ENCODE assay signal across 17 cellular contexts in genomic region chr3:113270786-113271185, GRCh38. TPM values are rescaled to one million over a fixed set of nuclear protein-coding genes. Genes with fewer than 3 reads are reported as not detected.
A peak's percentile ranks its signal among the peaks of the same experiment; 100 is the strongest.
DNase-seq lines count a peak whose midpoint lies in the region; ATAC-seq, FAIRE-seq and TF ChIP-seq lines count a peak whose summit lies in the region.
"Had no signal": no experiment of that assay in that cellular context is flagged by ENCODE, and none has a peak within 500 bp of the region (broad histone marks: within the 10 kb centered on the region; RNA-seq: fewer than 3 reads in every experiment).

No MANE protein-coding gene starts in this region.

- H3K4me1 ChIP-seq in H1 (replicated peaks in 1 of 4; ENCODE audit: control insufficient read depth in 3 of 4, insufficient read depth in 4 of 4, low read length in 3 of 4) (peaks cover under 1 to 7% (median 3%) of the 10 kb centered on the region in 4 experiments; a peak in 5 of 7 replicates), gastroesophageal sphincter (peaks cover 3 to 76% (median 11%) of the 10 kb centered on the region in 3 donors), suprapubic skin (peaks cover 55% of the 10 kb centered on the region)
- H3K4me1 ChIP-seq: A549 had no signal

- no peak for ATAC-seq in gastroesophageal sphincter
- ATAC-seq in GM21825 (IDR thresholded peaks at IDR 0.05; ENCODE audit: unreplicated experiment): no peak

- no peaks in the 10 kb centered on the region; a peak in 2 of 8 replicates for H3K36me3 ChIP-seq in H1 (ENCODE audit: control insufficient read depth in 2 of 4, insufficient read depth in 4 of 4, low read length in 3 of 4)
- peaks cover 0 to 82% of the 10 kb centered on the region in 2 donors for H3K36me3 ChIP-seq in gastroesophageal sphincter
- H3K36me3 ChIP-seq in suprapubic skin: peaks cover 73% of the 10 kb centered on the region
- H3K36me3 ChIP-seq: HAP-1 had no signal

- peaks cover 7% of the 10 kb centered on the region for H3K27me3 Mint-ChIP-seq in nephron progenitor cell (ENCODE audit: low read depth, poor library complexity)
- H3K27me3 Mint-ChIP-seq: B cell had no signal

- DNase-seq in H1 (ENCODE audit: low read depth in 1 of 2, low spot score in 2 of 2) (no peak), nephron progenitor cell (no peak), suprapubic skin (ENCODE audit: low spot score in 2 of 2) (no peak), cortex of kidney (lab: John Stamatoyannopoulos, UW) (no peak)
- no peak for DNase-seq in activated CD4-positive, alpha-beta T cell treated with anti-CD3 and anti-CD28 coated beads, Interleukin-2, amount 50 U/mL, for 4 hours
- DNase-seq: GDM1, Kasumi-1, NCI-H2081 treated with DMSO at 0.1 percent for 48 hours, NCI-H524 treated with DMSO at 0.1 percent for 48 hours, Peyer's patch had no signal

- no peak overlapping the region for H3K9ac ChIP-seq in H1 (replicated peaks in 1 of 4; ENCODE audit: extremely low read depth in 1 of 4, low read depth in 3 of 4, low read length in 3 of 4)

- H2BK12ac ChIP-seq in H1 (ENCODE audit: low read depth, low read length): no peak overlapping the region

- 89% methylated on average over 9 of the region's 9 CpGs; no CpG with 5 or more reads in 1 of the 2 experiments for WGBS in H1 (ENCODE audit: extremely low coverage in 1 of 2, insufficient coverage in 1 of 2, insufficient read length in 1 of 2, insufficient replicate concordance in 2 of 2, low coverage in 1 of 2, low lambda C conversion rate in 2 of 2, missing lambda C conversion rate in 1 of 2), 2 experiments
- WGBS in gastroesophageal sphincter (ENCODE audit: low coverage in 1 of 2), 2 donors: 100% methylated on average over 1 of the region's 9 CpGs; no CpG with 5 or more reads in 1 of the 2 donors
- WGBS in suprapubic skin: 72% methylated on average over 8 of the region's 9 CpGs

- TF ChIP-seq POLR2A in H1 (IDR thresholded peaks at IDR 0.05; ENCODE audit: control extremely low read depth in 1 of 2, low read depth in 2 of 2, low read length in 2 of 2) (no peak), gastroesophageal sphincter (IDR thresholded peaks at IDR 0.05) (no peak), suprapubic skin (IDR thresholded peaks at IDR 0.05) (no peak)

- no peak for TF ChIP-seq RAD21 in H1 (IDR thresholded peaks at IDR 0.05 in 1 of 2, conservative IDR thresholded peaks at IDR 0.05 in 1 of 2; ENCODE audit: low read depth in 2 of 2, low read length in 2 of 2)

- no peak for TF ChIP-seq EP300 in H1 (IDR thresholded peaks at IDR 0.05; ENCODE audit: borderline replicate concordance in 1 of 2, low read depth in 2 of 2, low read length in 2 of 2)
- TF ChIP-seq EP300 in gastroesophageal sphincter (IDR thresholded peaks at IDR 0.05): no peak
- TF ChIP-seq EP300 in suprapubic skin (IDR thresholded peaks at IDR 0.05): no peak

- H4K91ac ChIP-seq in H1 (replicated peaks; ENCODE audit: insufficient read length, low read length): no peak overlapping the region

- CTCF ChIA-PET in H1 (lab: Charles Lee; ENCODE audit: partially characterized antibody): interaction anchor here (0.9 to 5.3 kb wide), 11 partner anchors 8 to 236 kb away, joined by 3 to 37 read pairs (median 3); no protein-coding TSS in a partner anchor

- no peak overlapping the region for H3K4me3 Mint-ChIP-seq in nephron progenitor cell
- H3K4me3 Mint-ChIP-seq: B cell, CD14-positive monocyte had no signal

- H3K56ac ChIP-seq in H1 (replicated peaks; ENCODE audit: insufficient read length, low read depth, low read length): no peak overlapping the region

- POLR2A ChIA-PET in H1 (lab: Charles Lee; ENCODE audit: partially characterized antibody): no interaction called here

- H3K9me3 Mint-ChIP-seq in nephron progenitor cell: no peaks in the 10 kb centered on the region

- no peak overlapping the region for H3K18ac ChIP-seq in H1 (ENCODE audit: extremely low read depth, low read length)

- no peaks in the 10 kb centered on the region for H3K79me2 ChIP-seq in H1 (ENCODE audit: control insufficient read depth in 1 of 2, insufficient read depth in 2 of 2, low read length in 2 of 2)

- peak overlapping the region; percentile 39; the same call in 1 of the 2 replicates for H4K8ac ChIP-seq in H1 (ENCODE audit: extremely low read depth, insufficient read depth, low read length)

- peak overlapping the region; percentile 75 for H3K27ac Mint-ChIP-seq in nephron progenitor cell
- H3K27ac Mint-ChIP-seq: B cell, CD14-positive monocyte had no signal

- no peak for FAIRE-seq in H1 (lab: Jason Lieb, UNC)
- FAIRE-seq: A549, D721Med had no signal

- H3K36me3 Mint-ChIP-seq in nephron progenitor cell (ENCODE audit: low read depth): peaks cover 94% of the 10 kb centered on the region
- H3K36me3 Mint-ChIP-seq: CD14-positive monocyte had no signal

- no peaks in the 10 kb centered on the region for H4K20me1 ChIP-seq in H1 (replicated peaks in 1 of 2; ENCODE audit: control insufficient read depth in 1 of 2, insufficient read depth in 2 of 2, low read length in 2 of 2)

- H2BK120ac ChIP-seq in H1 (replicated peaks; ENCODE audit: low read depth, low read length): no peak overlapping the region

- 0 out of 7 replicates have a peak, but pooled peaks cover 0 to 1% (median 0%) of the 10 kb centered on the region in 4 experiments for H3K27me3 ChIP-seq in H1 (replicated peaks in 1 of 4; ENCODE audit: control insufficient read depth in 3 of 4, extremely low read depth in 1 of 4, insufficient read depth in 3 of 4, low read length in 3 of 4)
- no peaks in the 10 kb centered on the region for H3K27me3 ChIP-seq in gastroesophageal sphincter
- H3K27me3 ChIP-seq in suprapubic skin: no peaks in the 10 kb centered on the region
- H3K27me3 ChIP-seq: Peyer's patch had no signal

- H2BK5ac ChIP-seq in H1 (ENCODE audit: low read depth, low read length): no peak overlapping the region

- TF ChIP-seq CTCF in H1 (IDR thresholded peaks at IDR 0.05; ENCODE audit: control extremely low read depth in 1 of 3, insufficient read depth in 1 of 3, low read depth in 1 of 3, low read length in 3 of 3) (no peak), gastroesophageal sphincter (IDR thresholded peaks at IDR 0.05) (no peak), nephron progenitor cell (IDR thresholded peaks at IDR 0.05) (no peak), suprapubic skin (IDR thresholded peaks at IDR 0.05) (no peak)

- H3K4me2 ChIP-seq in H1 (ENCODE audit: insufficient read depth in 1 of 2, low read depth in 2 of 2, low read length in 2 of 2): no peak overlapping the region
- H3K4me2 ChIP-seq: A549 had no signal

- H3K27ac ChIP-seq in H1 (ENCODE audit: low read depth, low read length) (no peak overlapping the region), gastroesophageal sphincter (peak overlapping the region in 3 of 4 donors; percentile 52 to 85 (median 57)), suprapubic skin (peak overlapping the region; percentile 20)
- H3K27ac ChIP-seq: A549, Peyer's patch had no signal

- no peak overlapping the region for H3K23ac ChIP-seq in H1 (ENCODE audit: insufficient read length)

- no peak overlapping the region for H2AFZ ChIP-seq in H1 (ENCODE audit: low read length)

- no peak overlapping the region for H2AK5ac ChIP-seq in H1 (ENCODE audit: low read depth, low read length)

- H3K4me3 ChIP-seq in H1 (ENCODE audit: extremely low read depth in 1 of 4, insufficient read depth in 2 of 4, low read depth in 3 of 4, low read length in 4 of 4) (no peak overlapping the region), gastroesophageal sphincter (no peak overlapping the region), suprapubic skin (no peak overlapping the region)
- H3K4me3 ChIP-seq: A549, HAP-1, Peyer's patch had no signal

- no peaks in the 10 kb centered on the region for H3K9me3 ChIP-seq in H1 (ENCODE audit: insufficient read depth in 2 of 2, low read depth in 1 of 2, low read length in 1 of 2)
- H3K9me3 ChIP-seq in gastroesophageal sphincter: no peaks in the 10 kb centered on the region
- no peaks in the 10 kb centered on the region for H3K9me3 ChIP-seq in suprapubic skin
- H3K9me3 ChIP-seq: A549, HAP-1, Peyer's patch had no signal

- H3K4me1 Mint-ChIP-seq in nephron progenitor cell: peaks cover 85% of the 10 kb centered on the region

- H2BK20ac ChIP-seq in H1 (ENCODE audit: low read length): no peak overlapping the region

- H4K5ac ChIP-seq in H1 (ENCODE audit: insufficient read length, low read depth, low read length): no peak overlapping the region

- no peak overlapping the region for H2BK15ac ChIP-seq in H1 (ENCODE audit: low read length)

- H3K23me2 ChIP-seq in H1 (ENCODE audit: low read depth, low read length): no peaks in the 10 kb centered on the region

- no peak overlapping the region for H3K4ac ChIP-seq in H1 (replicated peaks; ENCODE audit: insufficient read length, low read depth, low read length)

- no peaks in the 10 kb centered on the region for H3K79me1 ChIP-seq in H1 (ENCODE audit: low read depth, low read length)

- H3K14ac ChIP-seq in H1 (ENCODE audit: insufficient read length): no peak overlapping the region

TF ChIP-seq in H1, 55 proteins besides CTCF, POLR2A, EP300 and RAD21 (continues in another document):
- TF ChIP-seq JUND (IDR thresholded peaks at IDR 0.05; ENCODE audit: low read length) (no peak), GTF2F1 (IDR thresholded peaks at IDR 0.05; ENCODE audit: borderline replicate concordance, low read depth, low read length) (no peak), SP4 (IDR thresholded peaks at IDR 0.05; ENCODE audit: low read length) (no peak), RNF2 (IDR thresholded peaks at IDR 0.05; ENCODE audit: borderline replicate concordance, low read depth, low read length, missing control alignments, poor library complexity, severe bottlenecking) (no peak), MAFK (IDR thresholded peaks at IDR 0.05; ENCODE audit: low read depth, low read length) (no peak), GABPA (IDR thresholded peaks at IDR 0.05; ENCODE audit: borderline replicate concordance, insufficient read depth, low read length) (no peak), SIN3A (conservative IDR thresholded peaks at IDR 0.05 in 1 of 2, IDR thresholded peaks at IDR 0.05 in 1 of 2; ENCODE audit: low read depth in 1 of 2, low read length in 2 of 2) (no peak), POLR2AphosphoS5 (IDR thresholded peaks at IDR 0.05; ENCODE audit: low read depth, low read length) (no peak), SIX5 (IDR thresholded peaks at IDR 0.05; ENCODE audit: low read depth, low read length) (no peak), CTBP2 (IDR thresholded peaks at IDR 0.05; ENCODE audit: borderline replicate concordance, insufficient read depth, insufficient read length, low read length) (no peak)

RNA-seq across cellular contexts. Expression of gene BOC, which starts 59.4 kb away (rescaled TPM):
- 6.0 and 6.9 TPM in 2 replicates for total RNA-seq in H1 (2021; fragmentation: NEBNext Ultra II Directional; extraction: Animal tissue kit (Norgen Biotek cat#: 25700))
- polyA plus RNA-seq in H1 (2011; rRNA removed): 9.3 and 10.6 TPM in 2 replicates
- polyA plus RNA-seq in H1 (2011; cell fraction: cytosol; rRNA removed): 10.6 TPM
- polyA plus RNA-seq in H1 (2011; cell fraction: nucleus; rRNA removed): 25.7 TPM
- polyA plus RNA-seq in H1 (2012, experiment 1 of 2): 6.0 to 8.6 TPM (median 8.3 TPM) in 4 replicates
- 6.4 TPM for polyA plus RNA-seq in H1 (2012, experiment 2 of 2)
- 5.4 TPM for polyA plus RNA-seq in H1 (2013, experiment 1 of 2)
- 4.9 TPM for polyA plus RNA-seq in H1 (2013, experiment 2 of 2)
- polyA minus RNA-seq in H1 (2011; rRNA and poly(A)+ RNA removed): 14.2 and 17.4 TPM in 2 replicates
- polyA minus RNA-seq in H1 (2011; cell fraction: cytosol; rRNA and poly(A)+ RNA removed): 5.9 TPM
- 29.7 TPM for polyA minus RNA-seq in H1 (2011; cell fraction: nucleus; rRNA and poly(A)+ RNA removed)
- total RNA-seq in gastroesophageal sphincter (100 to 1,000 TPM in 1 of 4 donors, 10 to 100 TPM in 3; 41.5 to 130 (median 73.9) TPM), suprapubic skin (100 to 1,000 TPM in 2 of 4 donors, 10 to 100 TPM in 2; 75.6 to 159 (median 105) TPM)
- polyA plus RNA-seq: CD14-positive monocyte had no signal
